Comparison of ENCODE assay signal across 8 cellular contexts in genomic region chr7:157386979-157387800, GRCh38. TPM values are rescaled to one million over a fixed set of nuclear protein-coding genes. Genes with fewer than 3 reads are reported as not detected.
DNase-seq lines count a peak whose midpoint lies in the region; ATAC-seq and TF ChIP-seq lines count a peak whose summit lies in the region.

No MANE protein-coding gene starts in this region.

- no peak overlapping the region for H4K91ac ChIP-seq in trophoblast cell (ENCODE audit: low read depth, low read length)

- no peak overlapping the region for H2BK120ac ChIP-seq in trophoblast cell (ENCODE audit: insufficient read depth, low read length, poor library complexity)

- H4K8ac ChIP-seq in trophoblast cell (ENCODE audit: low read depth, low read length): no peak overlapping the region

- peaks cover 6% of the 10 kb centered on the region for H3K4me1 Mint-ChIP-seq in type B pancreatic cell (ENCODE audit: unreplicated experiment)

- no peaks in the 10 kb centered on the region for H3K9me3 Mint-ChIP-seq in type B pancreatic cell

- H3K36me3 ChIP-seq in trophoblast cell (ENCODE audit: control insufficient read depth in 1 of 2, insufficient read depth in 2 of 2, low read length in 2 of 2): peaks cover 34 to 42% of the 10 kb centered on the region in 2 experiments

- no peaks in the 10 kb centered on the region for H3K79me2 ChIP-seq in trophoblast cell (ENCODE audit: control insufficient read depth, insufficient read depth, low read length, poor library complexity)

- H3K4me3 Mint-ChIP-seq in type B pancreatic cell: no peak overlapping the region

- H3K27me3 ChIP-seq in trophoblast cell (ENCODE audit: insufficient read depth, low read length): no peaks in the 10 kb centered on the region

- peak; percentile 97 for TF ChIP-seq CTCF in type B pancreatic cell (conservative IDR thresholded peaks at IDR 0.05)

- no peak overlapping the region for H3K4me3 ChIP-seq in Jurkat, Clone E6-1 (ENCODE audit: low read length)
- H3K4me3 ChIP-seq in trophoblast cell (ENCODE audit: low read depth, low read length): no peak overlapping the region

- no peak overlapping the region for H2BK12ac ChIP-seq in trophoblast cell (ENCODE audit: low read length)

- H3K14ac ChIP-seq in trophoblast cell (ENCODE audit: low read length): no peak overlapping the region

- H3K79me1 ChIP-seq in trophoblast cell (ENCODE audit: low read length): no peaks in the 10 kb centered on the region

- no peaks in the 10 kb centered on the region for H3K27me3 Mint-ChIP-seq in type B pancreatic cell

- no peaks in the 10 kb centered on the region for H3K9me3 ChIP-seq in trophoblast cell (ENCODE audit: insufficient read depth, low read depth, low read length)

- peak overlapping the region; percentile 23 for H3K4me2 ChIP-seq in trophoblast cell (ENCODE audit: low read length)

- no peak overlapping the region for H2AFZ ChIP-seq in trophoblast cell (ENCODE audit: insufficient read depth, low read length, poor library complexity)

- no peak overlapping the region for H3K27ac ChIP-seq in trophoblast cell (ENCODE audit: low read depth, low read length)

- DNase-seq in DMS79 treated with DMSO at 0.1 percent for 48 hours (lab: John Stamatoyannopoulos, UW) (peak; percentile 22), SIG-M5 (lab: John Stamatoyannopoulos, UW) (peak; percentile 35), glomerular endothelial cell (ENCODE audit: extremely low read depth, low read depth, low spot score) (peak; percentile 72), trophoblast cell (peak; percentile 89 to 96), type B pancreatic cell (ENCODE audit: extremely low spot score, unreplicated experiment) (no peak)
- peak; percentile 94 for DNase-seq in Jurkat, Clone E6-1 (ENCODE audit: low read depth, low spot score)
- peak; percentile 95 for DNase-seq in activated effector memory CD4-positive, alpha-beta T cell treated with anti-CD3 and anti-CD28 coated beads, Interleukin-2, amount 50 U/mL, for 16 hours

- H3K4ac ChIP-seq in trophoblast cell (ENCODE audit: low read depth, low read length): no peak overlapping the region

- no CpG with 5 or more reads among the region's 23 CpGs for WGBS in trophoblast cell (ENCODE audit: extremely low coverage, insufficient coverage, insufficient read length)

- H3K4me1 ChIP-seq in trophoblast cell (ENCODE audit: control insufficient read depth in 1 of 2, insufficient read depth in 2 of 2, low read length in 2 of 2): peaks cover 0 to 2% of the 10 kb centered on the region in 2 experiments

- peaks cover 39% of the 10 kb centered on the region for H3K36me3 Mint-ChIP-seq in type B pancreatic cell

- no peak overlapping the region for H3K9ac ChIP-seq in trophoblast cell (ENCODE audit: low read length)

- H3K18ac ChIP-seq in trophoblast cell (ENCODE audit: low read length): peak overlapping the region; percentile 73

- peak overlapping the region; percentile 26 for H2BK5ac ChIP-seq in trophoblast cell (ENCODE audit: low read depth, low read length, poor library complexity)

- no peak overlapping the region for H4K12ac ChIP-seq in trophoblast cell (ENCODE audit: low read depth, low read length)

- peak overlapping the region; percentile 61 for H3K27ac Mint-ChIP-seq in type B pancreatic cell

- ATAC-seq in GM21529 (IDR thresholded peaks at IDR 0.05; ENCODE audit: unreplicated experiment): peak; percentile 97

- no peak overlapping the region for H3K23ac ChIP-seq in trophoblast cell (ENCODE audit: low read length)

- no peak overlapping the region for H2AK5ac ChIP-seq in trophoblast cell (ENCODE audit: low read length)

RNA-seq across cellular contexts. Expression of gene DNAJB6, which starts 50.4 kb away (rescaled TPM):
- polyA plus RNA-seq in Jurkat, Clone E6-1 (2012; ENCODE audit: insufficient read depth, insufficient read length): 109 TPM
- total RNA-seq in glomerular endothelial cell (125 and 163 TPM in 2 replicates), type B pancreatic cell (ENCODE audit: low replicate concordance) (97.2 and 107 TPM in 2 replicates)
- 169 and 171 TPM in 2 replicates for polyA plus RNA-seq in trophoblast cell (2013)
